In the genomic region with DNA sequence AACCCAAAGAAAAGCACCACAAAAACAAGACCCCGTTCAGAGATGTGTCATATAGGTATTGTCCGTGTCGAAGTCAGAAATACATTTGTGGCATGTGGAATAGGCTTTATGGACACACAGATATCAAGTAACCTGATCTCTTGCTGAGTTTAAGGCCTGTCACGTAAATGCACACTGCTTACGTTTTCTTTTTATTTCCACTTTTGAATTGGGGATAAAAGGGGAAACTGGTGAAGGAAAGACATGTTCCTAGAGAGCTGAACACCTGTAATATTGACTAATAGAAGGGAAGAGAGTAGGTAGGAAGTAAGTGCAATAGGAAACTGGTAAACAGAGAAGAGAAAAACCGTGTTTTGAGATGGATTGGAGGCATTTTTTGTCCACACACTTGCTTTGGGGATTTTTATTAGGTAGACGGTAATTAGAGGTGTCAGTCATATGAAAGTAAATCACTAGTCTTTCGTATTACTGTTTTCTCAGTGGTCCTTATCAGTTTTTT, we compare ENCODE assay signal across 20 cellular contexts. TPM values are rescaled to one million over a fixed set of nuclear protein-coding genes. Genes with fewer than 3 reads are reported as not detected.
DNase-seq lines count a peak whose midpoint lies in the region; ATAC-seq, FAIRE-seq and TF ChIP-seq lines count a peak whose summit lies in the region.
"Had no signal": no experiment of that assay in that cellular context is flagged by ENCODE, and none has a peak within 500 bp of the region (broad histone marks: within the 10 kb centered on the region; RNA-seq: fewer than 3 reads in every experiment).

No MANE protein-coding gene starts in this region.

- FAIRE-seq in GM12891 (lab: Jason Lieb, UNC), result peak; percentile 59
- FAIRE-seq: A204.1, bronchial epithelial cell had no signal

- H3K36me3 Mint-ChIP-seq in T-helper 2 cell treated with Interferon-gamma antibody and Interleukin-4, amounts not matched to agents 5 μg/mL and 100 μg/mL, for 36 hours (ENCODE audit: low read depth), result peaks cover 17% of the 10 kb centered on the region
- H3K36me3 Mint-ChIP-seq in activated CD8-positive, alpha-beta T cell treated with anti-CD3 and anti-CD28 coated beads for 36 hours (ENCODE audit: low read depth), result peaks cover 39% of the 10 kb centered on the region
- peaks cover 0 to 23% (median 0%) of the 10 kb centered on the region in 3 donors for H3K36me3 Mint-ChIP-seq in naive thymus-derived CD8-positive, alpha-beta T cell

- H3K27ac Mint-ChIP-seq in T-helper 2 cell treated with Interferon-gamma antibody and Interleukin-4, amounts not matched to agents 5 μg/mL and 100 μg/mL, for 36 hours, result peak overlapping the region; percentile 72
- H3K27ac Mint-ChIP-seq in activated CD8-positive, alpha-beta T cell treated with anti-CD3 and anti-CD28 coated beads for 36 hours, result peak overlapping the region; percentile 95
- H3K27ac Mint-ChIP-seq in naive thymus-derived CD8-positive, alpha-beta T cell, result peak overlapping the region in 9 of 10 donors; percentile 36 to 100 (median 90)
- H3K27ac Mint-ChIP-seq: mesothelial cell of epicardium had no signal

- H3K27me3 Mint-ChIP-seq in T-helper 2 cell treated with Interferon-gamma antibody and Interleukin-4, amounts not matched to agents 5 μg/mL and 100 μg/mL, for 36 hours (ENCODE audit: low read depth), result no peaks in the 10 kb centered on the region
- H3K27me3 Mint-ChIP-seq in activated CD8-positive, alpha-beta T cell treated with anti-CD3 and anti-CD28 coated beads for 36 hours, result no peaks in the 10 kb centered on the region
- no peaks in the 10 kb centered on the region for H3K27me3 Mint-ChIP-seq in naive thymus-derived CD8-positive, alpha-beta T cell

- H3K4me3 Mint-ChIP-seq in T-helper 2 cell treated with Interferon-gamma antibody and Interleukin-4, amounts not matched to agents 5 μg/mL and 100 μg/mL, for 36 hours, result peak overlapping the region; percentile 66
- H3K4me3 Mint-ChIP-seq in activated CD8-positive, alpha-beta T cell treated with anti-CD3 and anti-CD28 coated beads for 36 hours, result peak overlapping the region; percentile 69
- peak overlapping the region; percentile 1 to 68 (median 52) for H3K4me3 Mint-ChIP-seq in naive thymus-derived CD8-positive, alpha-beta T cell
- H3K4me3 Mint-ChIP-seq: mesothelial cell of epicardium had no signal

- no peak for TF ChIP-seq POLR2A in GM12891 (IDR thresholded peaks at IDR 0.05; ENCODE audit: low read depth, low read length)

- no peak for ATAC-seq in activated CD8-positive, alpha-beta T cell treated with anti-CD3 and anti-CD28 coated beads for 36 hours
- ATAC-seq in naive thymus-derived CD8-positive, alpha-beta T cell, result no peak
- ATAC-seq in GM21723 (IDR thresholded peaks at IDR 0.05; ENCODE audit: unreplicated experiment) (no peak), GM19397 (IDR thresholded peaks at IDR 0.05; ENCODE audit: unreplicated experiment) (no peak)
- ATAC-seq: Right ventricle myocardium inferior, upper lobe of right lung had no signal

- no peak for DNase-seq in T-helper 2 cell treated with Interferon-gamma antibody and Interleukin-4, amounts not matched to agents 5 μg/mL and 100 μg/mL, for 36 hours (ENCODE audit: low spot score)
- DNase-seq in T-helper 2 cell (no peak), GM12891 (ENCODE audit: insufficient read length, low spot score) (no peak), 8988T (no peak)
- no peak for DNase-seq in activated CD8-positive, alpha-beta T cell treated with anti-CD3 and anti-CD28 coated beads for 36 hours
- DNase-seq in naive thymus-derived CD8-positive, alpha-beta T cell, result no peak
- DNase-seq: activated CD4-positive, alpha-beta T cell treated with anti-CD3 and anti-CD28 coated beads for 48 hours; effector CD8-positive, alpha-beta T cell; hippocampal formation; kidney glomerular epithelial cell; stimulated activated CD4-positive, alpha-beta T cell treated with anti-CD3 and anti-CD28 coated beads, Interleukin-4, amount 100 ng/mL, for 1 hour; stimulated activated CD8-positive, alpha-beta memory T cell treated with anti-CD3 and anti-CD28 coated beads, Interleukin-4, amount 100 ng/mL, for 48 hours; T1000; upper lobe of right lung had no signal

- intact Hi-C loops in activated CD8-positive, alpha-beta T cell treated with anti-CD3 and anti-CD28 coated beads for 36 hours (cut with micrococcal nuclease), result no loop called here

- CTCF ChIA-PET in activated CD8-positive, alpha-beta T cell treated with anti-CD3 and anti-CD28 coated beads for 36 hours (lab: Charles Lee), result interaction anchor here (0.6 to 2.4 kb wide), 8 partner anchors 8 to 58 kb away, joined by 3 to 9 read pairs (median 3); no protein-coding TSS in a partner anchor

- H3K9me3 Mint-ChIP-seq in T-helper 2 cell treated with Interferon-gamma antibody and Interleukin-4, amounts not matched to agents 5 μg/mL and 100 μg/mL, for 36 hours, result no peaks in the 10 kb centered on the region
- no peaks in the 10 kb centered on the region for H3K9me3 Mint-ChIP-seq in activated CD8-positive, alpha-beta T cell treated with anti-CD3 and anti-CD28 coated beads for 36 hours
- no peaks in the 10 kb centered on the region for H3K9me3 Mint-ChIP-seq in naive thymus-derived CD8-positive, alpha-beta T cell

- peaks cover 69% of the 10 kb centered on the region for H3K4me1 Mint-ChIP-seq in T-helper 2 cell treated with Interferon-gamma antibody and Interleukin-4, amounts not matched to agents 5 μg/mL and 100 μg/mL, for 36 hours (ENCODE audit: low read depth)
- H3K4me1 Mint-ChIP-seq in activated CD8-positive, alpha-beta T cell treated with anti-CD3 and anti-CD28 coated beads for 36 hours (ENCODE audit: low read depth), result peaks cover 69% of the 10 kb centered on the region
- peaks cover 51 to 96% (median 86%) of the 10 kb centered on the region in 4 donors for H3K4me1 Mint-ChIP-seq in naive thymus-derived CD8-positive, alpha-beta T cell

- POLR2A ChIA-PET in activated CD8-positive, alpha-beta T cell treated with anti-CD3 and anti-CD28 coated beads for 36 hours (lab: Charles Lee), result interaction anchor here (0.6 to 5.4 kb wide), 7 partner anchors 11 to 354 kb away, joined by 3 to 25 read pairs (median 6); a partner anchor contains a TSS
- POLR2A ChIA-PET in naive thymus-derived CD8-positive, alpha-beta T cell (lab: Charles Lee), result interaction anchor here (1.4 to 5.7 kb wide), 3 partner anchors 11 to 24 kb away, joined by 3 to 93 read pairs (median 38); a partner anchor contains a TSS

- no peak for TF ChIP-seq CTCF in activated CD8-positive, alpha-beta T cell treated with anti-CD3 and anti-CD28 coated beads for 36 hours (IDR thresholded peaks at IDR 0.05)

TF ChIP-seq in GM12891, 5 proteins besides CTCF, POLR2A, EP300 and RAD21:
- TF ChIP-seq TAF1 (IDR thresholded peaks at IDR 0.05; ENCODE audit: low read depth, low read length) (no peak), PAX5 (IDR thresholded peaks at IDR 0.05; ENCODE audit: insufficient read depth, low read length, severe bottlenecking) (no peak), SPI1 (IDR thresholded peaks at IDR 0.05; ENCODE audit: low read depth, low read length) (no peak)

RNA-seq across cellular contexts. Expression of a gene that starts 24.9 kb away (rescaled TPM):
- 50.3 TPM for polyA plus RNA-seq in GM12891 (2012; ENCODE audit: low read depth, missing spikeins)
- total RNA-seq in activated CD8-positive, alpha-beta T cell treated with anti-CD3 and anti-CD28 coated beads for 36 hours, result 10 to 100 TPM; 51.7 to 52.4 TPM
- 10 to 100 TPM; 72.2 to 72.6 TPM for total RNA-seq in naive thymus-derived CD8-positive, alpha-beta T cell
- polyA plus RNA-seq in naive thymus-derived CD8-positive, alpha-beta T cell, result 10 to 100 TPM; 13.8 to 32.9 (median 26.7) TPM
